15 cellular contexts compared by ENCODE assay signal in the genomic region with DNA sequence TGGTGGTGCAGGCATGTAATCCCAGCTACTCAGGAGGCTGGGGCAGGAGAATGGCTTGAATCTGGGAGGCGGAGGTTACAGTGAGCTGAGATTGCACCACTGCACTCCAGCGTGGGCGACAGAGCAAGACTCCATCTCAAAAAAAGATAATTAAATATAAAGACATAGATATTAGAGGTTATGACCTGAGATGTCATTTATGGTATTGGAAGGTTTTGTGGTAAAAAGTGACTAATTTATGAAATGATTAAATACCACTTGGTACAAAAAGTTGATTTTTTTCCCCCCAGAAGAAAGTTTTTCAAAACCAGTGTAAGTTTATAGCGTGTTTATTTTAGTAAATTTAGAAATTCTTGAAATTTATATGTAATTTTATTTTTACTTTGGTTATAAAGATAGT. TPM values are rescaled to one million over a fixed set of nuclear protein-coding genes. Genes with fewer than 3 reads are reported as not detected.
DNase-seq lines count a peak whose midpoint lies in the region; ATAC-seq and TF ChIP-seq lines count a peak whose summit lies in the region.
"Had no signal": no experiment of that assay in that cellular context is flagged by ENCODE, and none has a peak within 500 bp of the region (broad histone marks: within the 10 kb centered on the region; RNA-seq: fewer than 3 reads in every experiment).

No MANE protein-coding gene starts in this region.

- peaks cover 47 to 55% of the 10 kb centered on the region in 2 experiments for H3K4me1 Mint-ChIP-seq in H9
- peaks cover 36% of the 10 kb centered on the region for H3K4me1 Mint-ChIP-seq in stimulated activated effector memory CD8-positive, alpha-beta T cell treated with anti-CD3 and anti-CD28 coated beads, Interleukin-12 subunit alpha, Interleukin-12 subunit beta, amount 100 ng/mL, for 72 hours
- peaks cover 63% of the 10 kb centered on the region for H3K4me1 Mint-ChIP-seq in activated T-cell treated with anti-CD3 and anti-CD28 coated beads, Interleukin-2, amount 50 U/mL, for 24 hours (ENCODE audit: low read depth)

- H3K23me2 ChIP-seq in H9 (ENCODE audit: insufficient read length, low read depth, low read length, poor library complexity, severe bottlenecking), result no peaks in the 10 kb centered on the region

- DNase-seq in H9 (no peak), coronary artery (ENCODE audit: low spot score) (no peak), tibial artery (no peak)
- no peak for DNase-seq in stimulated activated effector memory CD8-positive, alpha-beta T cell treated with anti-CD3 and anti-CD28 coated beads, Interleukin-12 subunit alpha, Interleukin-12 subunit beta, amount 100 ng/mL, for 72 hours (ENCODE audit: low spot score in 2 of 2)
- DNase-seq in activated T-cell treated with anti-CD3 and anti-CD28 coated beads, Interleukin-2, amount 50 U/mL, for 24 hours, result no peak
- DNase-seq: MV-4-11, NCI-H1417 treated with DMSO at 0.1 percent for 48 hours, NCI-H2029, NCI-H2171 treated with DMSO at 0.1 percent for 48 hours, SHP77 had no signal

- no peak overlapping the region for H2BK120ac ChIP-seq in H9 (ENCODE audit: low read depth, low read length, poor library complexity, severe bottlenecking)

- H3K18ac ChIP-seq in H9 (ENCODE audit: insufficient read length, low read depth, low read length), result no peak overlapping the region

- H3K4me1 ChIP-seq in H9 (ENCODE audit: insufficient read depth, low read length) (peaks cover 6% of the 10 kb centered on the region; the same call in 1 of the 2 replicates), Loucy (ENCODE audit: insufficient read depth, low read length, poor library complexity, severe bottlenecking) (peaks cover 49% of the 10 kb centered on the region), tibial artery (peaks cover 0 to 63% (median 24%) of the 10 kb centered on the region in 4 donors)

- H3K9me3 Mint-ChIP-seq in H9, result peaks cover 3 to 6% of the 10 kb centered on the region in 2 experiments; a peak in 4 of 5 replicates
- H3K9me3 Mint-ChIP-seq in stimulated activated effector memory CD8-positive, alpha-beta T cell treated with anti-CD3 and anti-CD28 coated beads, Interleukin-12 subunit alpha, Interleukin-12 subunit beta, amount 100 ng/mL, for 72 hours, result no peaks in the 10 kb centered on the region
- peaks cover 3% of the 10 kb centered on the region for H3K9me3 Mint-ChIP-seq in activated T-cell treated with anti-CD3 and anti-CD28 coated beads, Interleukin-2, amount 50 U/mL, for 24 hours
- H3K9me3 Mint-ChIP-seq: IgD-negative memory B cell had no signal

- no peak overlapping the region for H4K8ac ChIP-seq in H9 (replicated peaks; ENCODE audit: insufficient read length, low read depth, low read length)

- H4K91ac ChIP-seq in H9 (ENCODE audit: insufficient read length, low read depth, low read length), result no peak overlapping the region

- WGBS in H9 (ENCODE audit: extremely low coverage, insufficient read length, low lambda C conversion rate), result no CpG with 5 or more reads among the region's 4 CpGs

- H2BK5ac ChIP-seq in H9 (ENCODE audit: insufficient read length, low read length), result no peak overlapping the region

- H3K9ac ChIP-seq in H9 (ENCODE audit: extremely low read depth, insufficient read length, low read length) (no peak overlapping the region), Loucy (ENCODE audit: low read depth, low read length, poor library complexity, severe bottlenecking) (peak overlapping the region; percentile 64)

- H3K79me1 ChIP-seq in H9 (ENCODE audit: insufficient read depth, low read depth, low read length, poor library complexity, severe bottlenecking), result no peaks in the 10 kb centered on the region

- no peak overlapping the region for H3K4ac ChIP-seq in H9 (ENCODE audit: low read depth, low read length)

- no peak overlapping the region for H3K4me2 ChIP-seq in H9 (ENCODE audit: insufficient read depth, insufficient read length, low read length)
- H3K4me2 ChIP-seq in Loucy (ENCODE audit: low read depth, low read length, poor library complexity, severe bottlenecking), result peak overlapping the region; percentile 74

- no peak overlapping the region for H3K23ac ChIP-seq in H9 (ENCODE audit: insufficient read length, low read depth, low read length)

- peak overlapping the region; percentile 23 to 100; a peak in 3 of 5 replicates for H3K4me3 Mint-ChIP-seq in H9
- peak overlapping the region; percentile 99 for H3K4me3 Mint-ChIP-seq in stimulated activated effector memory CD8-positive, alpha-beta T cell treated with anti-CD3 and anti-CD28 coated beads, Interleukin-12 subunit alpha, Interleukin-12 subunit beta, amount 100 ng/mL, for 72 hours
- H3K4me3 Mint-ChIP-seq in activated T-cell treated with anti-CD3 and anti-CD28 coated beads, Interleukin-2, amount 50 U/mL, for 24 hours, result no peak overlapping the region
- H3K4me3 Mint-ChIP-seq: B cell had no signal

- no peak overlapping the region for H2BK20ac ChIP-seq in H9 (ENCODE audit: low read depth, low read length, poor library complexity, severe bottlenecking)

- H3K4me3 ChIP-seq in Loucy (ENCODE audit: low read length, poor library complexity, severe bottlenecking), result peak overlapping the region; percentile 92
- H3K4me3 ChIP-seq in coronary artery, result peak overlapping the region; percentile 4
- H3K4me3 ChIP-seq in tibial artery, result no peak overlapping the region

- H3K36me3 ChIP-seq in Loucy (ENCODE audit: insufficient read depth, low read length), result peaks cover 8% of the 10 kb centered on the region; the same call in 1 of the 2 replicates
- peaks cover 0 to 5% (median 4%) of the 10 kb centered on the region in 3 donors for H3K36me3 ChIP-seq in tibial artery

- no peak overlapping the region for H2BK12ac ChIP-seq in H9 (ENCODE audit: insufficient read length, low read depth, low read length)

- H3K9me3 ChIP-seq in H9 (ENCODE audit: control insufficient read depth, low read depth, low read length), result no peaks in the 10 kb centered on the region
- H3K9me3 ChIP-seq in Loucy (ENCODE audit: insufficient read depth, low read depth, low read length), result no peaks in the 10 kb centered on the region
- H3K9me3 ChIP-seq in tibial artery, result no peaks in the 10 kb centered on the region

- TF ChIP-seq CTCF in H9 (conservative IDR thresholded peaks at IDR 0.05) (no peak), Loucy (conservative IDR thresholded peaks at IDR 0.05; ENCODE audit: low read length) (no peak), coronary artery (IDR thresholded peaks at IDR 0.05) (no peak), tibial artery (IDR thresholded peaks at IDR 0.05) (no peak)

- H3K27me3 ChIP-seq in H9 (ENCODE audit: insufficient read depth, low read length) (no peaks in the 10 kb centered on the region), Loucy (ENCODE audit: insufficient read depth, low read length, poor library complexity, severe bottlenecking) (peaks cover 7% of the 10 kb centered on the region), tibial artery (no peaks in the 10 kb centered on the region)

- H3F3A ChIP-seq in Loucy (ENCODE audit: low read depth), result peaks cover 5% of the 10 kb centered on the region; the same call in 1 of the 2 replicates

- H3K27ac ChIP-seq in H9 (ENCODE audit: insufficient read length, low read depth, low read length), result no peak overlapping the region
- no peak overlapping the region for H3K27ac ChIP-seq in coronary artery
- H3K27ac ChIP-seq in tibial artery, result no peak overlapping the region

- H3K9me2 ChIP-seq in Loucy (replicated peaks; ENCODE audit: low read depth, low read length), result no peaks in the 10 kb centered on the region

- no peak overlapping the region for H3T11ph ChIP-seq in H9 (ENCODE audit: low read length)

- no peak overlapping the region for H2AK5ac ChIP-seq in H9 (ENCODE audit: insufficient read length, low read length)

- no peak overlapping the region for H2BK15ac ChIP-seq in H9 (ENCODE audit: low read depth, low read length)

- no peaks in the 10 kb centered on the region; the same call in 1 of the 2 replicates for H3K27me3 Mint-ChIP-seq in H9 (ENCODE audit: low read depth)
- H3K27me3 Mint-ChIP-seq in activated T-cell treated with anti-CD3 and anti-CD28 coated beads, Interleukin-2, amount 50 U/mL, for 24 hours, result no peaks in the 10 kb centered on the region
- H3K27me3 Mint-ChIP-seq: B cell had no signal

- ATAC-seq in stimulated activated effector memory CD8-positive, alpha-beta T cell treated with anti-CD3 and anti-CD28 coated beads, Interleukin-12 subunit alpha, Interleukin-12 subunit beta, amount 100 ng/mL, for 72 hours, result no peak
- no peak for ATAC-seq in GM21576 (IDR thresholded peaks at IDR 0.05; ENCODE audit: unreplicated experiment)
- ATAC-seq: Panc1 had no signal

- H3K79me2 ChIP-seq in H9 (ENCODE audit: insufficient read depth, low read length) (peaks cover 72% of the 10 kb centered on the region), Loucy (ENCODE audit: insufficient read depth, low read length) (peaks cover 89% of the 10 kb centered on the region)

- H3K14ac ChIP-seq in H9 (ENCODE audit: insufficient read depth, low read length), result no peak overlapping the region

- H4K5ac ChIP-seq in H9 (ENCODE audit: insufficient read length, low read depth, low read length), result no peak overlapping the region

- intact Hi-C loops in tibial artery (cut with DNase I; ENCODE audit: low total_unique reads), result no loop called here

- peaks cover 28 to 49% (median 43%) of the 10 kb centered on the region in 3 experiments for H3K36me3 Mint-ChIP-seq in H9 (ENCODE audit: insufficient read depth in 1 of 3, low read depth in 3 of 3)
- H3K36me3 Mint-ChIP-seq in stimulated activated effector memory CD8-positive, alpha-beta T cell treated with anti-CD3 and anti-CD28 coated beads, Interleukin-12 subunit alpha, Interleukin-12 subunit beta, amount 100 ng/mL, for 72 hours, result peaks cover 90% of the 10 kb centered on the region
- H3K36me3 Mint-ChIP-seq in activated T-cell treated with anti-CD3 and anti-CD28 coated beads, Interleukin-2, amount 50 U/mL, for 24 hours (ENCODE audit: low read depth), result peaks cover 70% of the 10 kb centered on the region

- H2AFZ ChIP-seq in H9 (ENCODE audit: low read length) (no peak overlapping the region), Loucy (ENCODE audit: low read length) (no peak overlapping the region)

- no peak overlapping the region for H3K56ac ChIP-seq in H9 (ENCODE audit: insufficient read length, low read depth, low read length)

- no peak overlapping the region for H3K27ac Mint-ChIP-seq in H9
- no peak overlapping the region for H3K27ac Mint-ChIP-seq in stimulated activated effector memory CD8-positive, alpha-beta T cell treated with anti-CD3 and anti-CD28 coated beads, Interleukin-12 subunit alpha, Interleukin-12 subunit beta, amount 100 ng/mL, for 72 hours
- H3K27ac Mint-ChIP-seq in activated T-cell treated with anti-CD3 and anti-CD28 coated beads, Interleukin-2, amount 50 U/mL, for 24 hours, result no peak overlapping the region
- H3K27ac Mint-ChIP-seq: B cell had no signal

- H4K20me1 ChIP-seq in H9 (ENCODE audit: control insufficient read depth, insufficient read depth, insufficient read length) (no peaks in the 10 kb centered on the region), Loucy (ENCODE audit: insufficient read depth, low read length, poor library complexity, severe bottlenecking) (peaks cover 84% of the 10 kb centered on the region)

RNA-seq across cellular contexts. Expression of a gene that starts 4.3 kb away (rescaled TPM):
- 82.6 and 82.8 TPM in 2 replicates for total RNA-seq in H9 (2021)

Comparison
In these comparisons a context has a peak if more than half of its experiments do, and no peak if none do; other contexts are left out.
1. H3K4me3 ChIP-seq: peak in Loucy (single experiment) and coronary artery (single experiment); none in tibial artery (0 of 2).